ENCODE assay signal across 8 cellular contexts in genomic region chr12:31728289-31728916, GRCh38. TPM values are rescaled to one million over a fixed set of nuclear protein-coding genes. Genes with fewer than 3 reads are reported as not detected.
DNase-seq lines count a peak whose midpoint lies in the region; ATAC-seq, FAIRE-seq and TF ChIP-seq lines count a peak whose summit lies in the region.

No MANE protein-coding gene starts in this region.

- BruUV-seq in mammary epithelial cell (replicated peaks; lab: Mats Ljungman, UMichigan) = TSS peak; percentile 80

- H3K4me3 ChIP-seq in mammary epithelial cell (replicated peaks in 1 of 3; ENCODE audit: insufficient read depth in 1 of 3, low read depth in 2 of 3, low read length in 3 of 3) (peak overlapping the region; percentile 60 to 71 (median 62)), left lung (peak overlapping the region; percentile 50)

- peak overlapping the region; percentile 82 for H3K27ac ChIP-seq in CD4-positive, alpha-beta T cell (ENCODE audit: low read depth, low read length)
- H3K27ac ChIP-seq in mammary epithelial cell (ENCODE audit: insufficient read depth, low read depth, low read length) (peak overlapping the region; percentile 82), left lung (peak overlapping the region; percentile 94 to 96)

- H3K79me2 ChIP-seq in mammary epithelial cell (ENCODE audit: insufficient read depth, low read length) = peaks cover 5% of the 10 kb centered on the region

- CTCF ChIA-PET in CD4-positive, alpha-beta T cell (lab: Charles Lee) = interaction anchor here (0.9 to 4.7 kb wide), 6 partner anchors 46 to 332 kb away, joined by 3 to 17 read pairs (median 4); partner anchors contain the start of genes ETFBKMT and RESF1
- CTCF ChIA-PET in mammary epithelial cell (lab: Charles Lee; ENCODE audit: low non-redundant PET) = no interaction called here

- peaks cover 16% of the 10 kb centered on the region for H3K4me1 ChIP-seq in mammary epithelial cell (ENCODE audit: insufficient read depth, low read length)
- peaks cover 7 to 65% of the 10 kb centered on the region in 2 donors for H3K4me1 ChIP-seq in left lung

- H4K20me1 ChIP-seq in mammary epithelial cell (ENCODE audit: insufficient read depth, low read length) = no peaks in the 10 kb centered on the region

- no peak for TF ChIP-seq CTCF in CD4-positive, alpha-beta T cell (IDR thresholded peaks at IDR 0.05)
- no peak for TF ChIP-seq CTCF in mammary epithelial cell (conservative IDR thresholded peaks at IDR 0.05 in 1 of 2, IDR thresholded peaks at IDR 0.05 in 1 of 2; ENCODE audit: extremely low read depth in 1 of 2, insufficient read depth in 1 of 2, low read depth in 1 of 2, low read length in 2 of 2)
- no peak for TF ChIP-seq CTCF in left lung (IDR thresholded peaks at IDR 0.05)

- dilution Hi-C loops in mammary epithelial cell (cut with HindIII; ENCODE audit: low sequenced_read_pairs) = no loop called here

- H3K4me3 Mint-ChIP-seq in CD4-positive, alpha-beta T cell = peak overlapping the region; percentile 93

- intact Hi-C loops in CD4-positive, alpha-beta T cell (cut with DNase I, micrococcal nuclease) = loop anchor here (2.0 to 10.0 kb wide), 7 partner anchors 68 to 404 kb away; partner anchors contain the start of genes SINHCAF (in 2 of the 2), BICD1 (in 1 of the 2) and ETFBKMT (in 1 of the 2)
- intact Hi-C loops in mammary epithelial cell (cut with micrococcal nuclease) = loop anchor here (2.0 kb wide), 1 partner anchor 70 kb away; the partner anchor contains the start of gene ETFBKMT
- intact Hi-C loops in left lung (cut with DNase I) = no loop called here

- H3K36me3 ChIP-seq in mammary epithelial cell (ENCODE audit: insufficient read depth, low read length) = no peaks in the 10 kb centered on the region
- H3K36me3 ChIP-seq in left lung = no peaks in the 10 kb centered on the region

- H3K27ac Mint-ChIP-seq in CD4-positive, alpha-beta T cell = peak overlapping the region; percentile 97

- peak overlapping the region; percentile 83 for H3K4me2 ChIP-seq in mammary epithelial cell (ENCODE audit: insufficient read depth, low read depth, low read length)

- H3K4me1 Mint-ChIP-seq in CD4-positive, alpha-beta T cell (ENCODE audit: low read depth) = peaks cover 68% of the 10 kb centered on the region

- peak; percentile 75 for FAIRE-seq in GM19239 (lab: Jason Lieb, UNC)

- peak in 2 of 10 experiments; percentile 15 to 19 for DNase-seq in CD4-positive, alpha-beta T cell
- no peak for DNase-seq in GM19239 (ENCODE audit: insufficient read length, low spot score)
- peak; percentile 39 for DNase-seq in NCI-H748 treated with DMSO at 0.1 percent for 48 hours (lab: John Stamatoyannopoulos, UW)
- DNase-seq in mammary epithelial cell = no peak
- DNase-seq in left lung = peak; percentile 61 to 79
- DNase-seq in stimulated activated CD8-positive, alpha-beta memory T cell treated with anti-CD3 and anti-CD28 coated beads, Interleukin-4, amount 100 ng/mL, for 48 hours = peak; percentile 48
- DNase-seq in NCI-H526 treated with DMSO at 0.1 percent for 48 hours (lab: John Stamatoyannopoulos, UW) = no peak

- H3K9me3 ChIP-seq in CD4-positive, alpha-beta T cell (ENCODE audit: control insufficient read depth, low read length) = peaks cover 13% of the 10 kb centered on the region
- H3K9me3 ChIP-seq in mammary epithelial cell (replicated peaks; ENCODE audit: insufficient read depth, low read length) = peaks cover 22% of the 10 kb centered on the region
- peaks cover 0 to 9% of the 10 kb centered on the region in 2 donors for H3K9me3 ChIP-seq in left lung

- WGBS in mammary epithelial cell (ENCODE audit: low coverage, missing lambda C conversion rate) = 4% methylated on average over 15 of the region's 22 CpGs

- peak overlapping the region; percentile 93 for H3K9ac ChIP-seq in mammary epithelial cell (ENCODE audit: insufficient read depth, low read length)

- no peaks in the 10 kb centered on the region for H3K27me3 ChIP-seq in CD4-positive, alpha-beta T cell (ENCODE audit: control insufficient read depth, insufficient read depth, low read length)
- H3K27me3 ChIP-seq in mammary epithelial cell (ENCODE audit: insufficient read depth, low read length) (no peaks in the 10 kb centered on the region), left lung (no peaks in the 10 kb centered on the region)

- in situ Hi-C loops in mammary epithelial cell (cut with MboI; ENCODE audit: low sequenced_read_pairs in 2 of 2) = no loop called here

- peak overlapping the region; percentile 87 for H2AFZ ChIP-seq in mammary epithelial cell (ENCODE audit: low read depth, low read length)

- peaks cover 4% of the 10 kb centered on the region for H3K9me3 Mint-ChIP-seq in CD4-positive, alpha-beta T cell

- POLR2A ChIA-PET in CD4-positive, alpha-beta T cell (lab: Charles Lee) = interaction anchor here (0.7 to 4.5 kb wide), 22 partner anchors 11 to 546 kb away, joined by 3 to 106 read pairs (median 4); partner anchors contain the start of genes ETFBKMT and RESF1

- no peaks in the 10 kb centered on the region for H3K27me3 Mint-ChIP-seq in CD4-positive, alpha-beta T cell

- peak; percentile 34 for ATAC-seq in CD4-positive, alpha-beta T cell (ENCODE audit: poor library complexity)
- ATAC-seq in left lung (peak; percentile 21), GM21619 (IDR thresholded peaks at IDR 0.05; ENCODE audit: unreplicated experiment) (no peak)

- peaks cover 67% of the 10 kb centered on the region for H3K36me3 Mint-ChIP-seq in CD4-positive, alpha-beta T cell (ENCODE audit: low read depth)

RNA-seq across cellular contexts. Expression of gene AMN1, which starts 0.4 kb away (rescaled TPM):
- 1 to 10 TPM; 6.9 to 8.5 TPM for total RNA-seq in CD4-positive, alpha-beta T cell
- total RNA-seq in mammary epithelial cell (1 to 10 TPM; 5.0 to 5.7 TPM), left lung (10 to 100 TPM in 1 of 2 donors, 1 to 10 TPM in 1; 6.6 to 11.5 TPM)
- 6.2 TPM for polyA plus RNA-seq in mammary epithelial cell
- polyA minus RNA-seq in mammary epithelial cell = 8.4 TPM

Comparison
In these comparisons a context has a peak if more than half of its experiments do, and no peak if none do; other contexts are left out.
1. DNase-seq: peak in NCI-H748 treated with DMSO at 0.1 percent for 48 hours (single experiment), left lung (2 of 2) and stimulated activated CD8-positive, alpha-beta memory T cell treated with anti-CD3 and anti-CD28 coated beads, Interleukin-4, amount 100 ng/mL, for 48 hours (single experiment); none in GM19239 (single experiment), mammary epithelial cell (single experiment) and NCI-H526 treated with DMSO at 0.1 percent for 48 hours (single experiment).
2. intact Hi-C loops: an anchor here in CD4-positive, alpha-beta T cell (2.0 to 10.0 kb wide) and mammary epithelial cell (2.0 kb wide); none called in left lung.
3. Peak in every context shown above with its lines, with median percentiles within 50 percentile points of each other: H3K27ac ChIP-seq.